1 cellular context compared by ENCODE assay signal in genomic region chr4:37068580-37068979, GRCh38.
TF ChIP-seq lines count a peak whose summit lies in the region.

No MANE protein-coding gene starts in this region.

TF ChIP-seq in GM12878, 131 proteins besides CTCF, POLR2A, EP300 and RAD21 (continued from another document):
- TF ChIP-seq ZNF687 (IDR thresholded peaks at IDR 0.05) = no peak
- no peak for TF ChIP-seq CBFB (IDR thresholded peaks at IDR 0.05; ENCODE audit: low read depth)
- no peak for TF ChIP-seq TCF7 (IDR thresholded peaks at IDR 0.05; ENCODE audit: borderline replicate concordance)
- TF ChIP-seq ZNF384 (IDR thresholded peaks at IDR 0.05; ENCODE audit: borderline replicate concordance, low read depth, low read length) = no peak
- TF ChIP-seq YY1 (IDR thresholded peaks at IDR 0.05; ENCODE audit: low read depth, low read length) = no peak
- TF ChIP-seq, protein P1, sequence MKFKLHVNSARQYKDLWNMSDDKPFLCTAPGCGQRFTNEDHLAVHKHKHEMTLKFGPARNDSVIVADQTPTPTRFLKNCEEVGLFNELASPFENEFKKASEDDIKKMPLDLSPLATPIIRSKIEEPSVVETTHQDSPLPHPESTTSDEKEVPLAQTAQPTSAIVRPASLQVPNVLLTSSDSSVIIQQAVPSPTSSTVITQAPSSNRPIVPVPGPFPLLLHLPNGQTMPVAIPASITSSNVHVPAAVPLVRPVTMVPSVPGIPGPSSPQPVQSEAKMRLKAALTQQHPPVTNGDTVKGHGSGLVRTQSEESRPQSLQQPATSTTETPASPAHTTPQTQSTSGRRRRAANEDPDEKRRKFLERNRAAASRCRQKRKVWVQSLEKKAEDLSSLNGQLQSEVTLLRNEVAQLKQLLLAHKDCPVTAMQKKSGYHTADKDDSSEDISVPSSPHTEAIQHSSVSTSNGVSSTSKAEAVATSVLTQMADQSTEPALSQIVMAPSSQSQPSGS (IDR thresholded peaks at IDR 0.05; ENCODE audit: low read length) = no peak
- TF ChIP-seq EED (IDR thresholded peaks at IDR 0.05; ENCODE audit: low read depth) = no peak
- no peak for TF ChIP-seq ZNF217 (IDR thresholded peaks at IDR 0.05)
- no peak for TF ChIP-seq KAT2A (conservative IDR thresholded peaks at IDR 0.05; ENCODE audit: control insufficient read depth, low read depth, low read length)
- no peak for TF ChIP-seq CREB1 (IDR thresholded peaks at IDR 0.05; ENCODE audit: low read depth)
- TF ChIP-seq, protein P2, sequence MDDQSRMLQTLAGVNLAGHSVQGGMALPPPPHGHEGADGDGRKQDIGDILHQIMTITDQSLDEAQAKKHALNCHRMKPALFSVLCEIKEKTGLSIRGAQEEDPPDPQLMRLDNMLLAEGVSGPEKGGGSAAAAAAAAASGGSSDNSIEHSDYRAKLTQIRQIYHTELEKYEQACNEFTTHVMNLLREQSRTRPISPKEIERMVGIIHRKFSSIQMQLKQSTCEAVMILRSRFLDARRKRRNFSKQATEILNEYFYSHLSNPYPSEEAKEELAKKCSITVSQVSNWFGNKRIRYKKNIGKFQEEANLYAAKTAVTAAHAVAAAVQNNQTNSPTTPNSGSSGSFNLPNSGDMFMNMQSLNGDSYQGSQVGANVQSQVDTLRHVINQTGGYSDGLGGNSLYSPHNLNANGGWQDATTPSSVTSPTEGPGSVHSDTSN (IDR thresholded peaks at IDR 0.05; ENCODE audit: insufficient replicate concordance, low read depth, low read length) = no peak
- TF ChIP-seq LARP7 (IDR thresholded peaks at IDR 0.05) = no peak
- TF ChIP-seq CEBPB (IDR thresholded peaks at IDR 0.05; ENCODE audit: borderline replicate concordance in 1 of 2, low read depth in 2 of 2, low read length in 2 of 2) = no peak
- no peak for TF ChIP-seq SREBF1 (IDR thresholded peaks at IDR 0.05; ENCODE audit: low read length)
- TF ChIP-seq, protein P3, sequence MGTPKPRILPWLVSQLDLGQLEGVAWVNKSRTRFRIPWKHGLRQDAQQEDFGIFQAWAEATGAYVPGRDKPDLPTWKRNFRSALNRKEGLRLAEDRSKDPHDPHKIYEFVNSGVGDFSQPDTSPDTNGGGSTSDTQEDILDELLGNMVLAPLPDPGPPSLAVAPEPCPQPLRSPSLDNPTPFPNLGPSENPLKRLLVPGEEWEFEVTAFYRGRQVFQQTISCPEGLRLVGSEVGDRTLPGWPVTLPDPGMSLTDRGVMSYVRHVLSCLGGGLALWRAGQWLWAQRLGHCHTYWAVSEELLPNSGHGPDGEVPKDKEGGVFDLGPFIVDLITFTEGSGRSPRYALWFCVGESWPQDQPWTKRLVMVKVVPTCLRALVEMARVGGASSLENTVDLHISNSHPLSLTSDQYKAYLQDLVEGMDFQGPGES (IDR thresholded peaks at IDR 0.05) = no peak
- TF ChIP-seq FOS (IDR thresholded peaks at IDR 0.05; ENCODE audit: borderline replicate concordance, extremely low read depth, insufficient read length) = no peak
